In genomic region chr17:75181608-75182318, GRCh38 we compare ENCODE assay signal across 8 cellular contexts. TPM values are rescaled to one million over a fixed set of nuclear protein-coding genes. Genes with fewer than 3 reads are reported as not detected.
DNase-seq lines count a peak whose midpoint lies in the region; ATAC-seq and TF ChIP-seq lines count a peak whose summit lies in the region.

No MANE protein-coding gene starts in this region.

- under 1% methylated on average over 24 of the region's 34 CpGs for WGBS in esophagus muscularis mucosa
- 0 to 1% methylated on average over 15 to 32 of the region's 34 CpGs for WGBS in upper lobe of left lung, 2 donors

- H3K36me3 Mint-ChIP-seq in activated CD4-positive, alpha-beta memory T cell treated with anti-CD3 and anti-CD28 coated beads for 36 hours: peaks cover 26% of the 10 kb centered on the region
- peaks cover 20% of the 10 kb centered on the region for H3K36me3 Mint-ChIP-seq in neural crest cell (ENCODE audit: low read depth)

- no peaks in the 10 kb centered on the region for H3K9me3 ChIP-seq in HUES48 (ENCODE audit: control insufficient read depth, insufficient read depth, low read length)
- H3K9me3 ChIP-seq in esophagus muscularis mucosa: no peaks in the 10 kb centered on the region
- no peaks in the 10 kb centered on the region for H3K9me3 ChIP-seq in upper lobe of left lung

- intact Hi-C loops in activated CD4-positive, alpha-beta memory T cell treated with anti-CD3 and anti-CD28 coated beads for 36 hours (cut with micrococcal nuclease): loop anchor here (1.0 to 5.0 kb wide), 9 partner anchors 23 to 309 kb away; partner anchors contain the start of genes ATP5PD, FDXR, GGA3 and JPT1
- intact Hi-C loops in esophagus muscularis mucosa (cut with DNase I): loop anchor here (5.0 kb wide), 1 partner anchor 49 kb away; the partner anchor contains the start of gene NT5C

- TF ChIP-seq CTCF in GM13976 (IDR thresholded peaks at IDR 0.05; ENCODE audit: borderline replicate concordance, control extremely low read depth, extremely low read depth, insufficient read depth, missing control alignments) (no peak), esophagus muscularis mucosa (IDR thresholded peaks at IDR 0.05) (no peak), neural crest cell (conservative IDR thresholded peaks at IDR 0.05) (no peak), upper lobe of left lung (IDR thresholded peaks at IDR 0.05) (no peak)

- H3K27me3 ChIP-seq in HUES48 (ENCODE audit: control insufficient read depth, insufficient read depth, low read length) (no peaks in the 10 kb centered on the region), esophagus muscularis mucosa (no peaks in the 10 kb centered on the region), upper lobe of left lung (no peaks in the 10 kb centered on the region)

- H3K27me3 Mint-ChIP-seq in activated CD4-positive, alpha-beta memory T cell treated with anti-CD3 and anti-CD28 coated beads for 36 hours: no peaks in the 10 kb centered on the region
- H3K27me3 Mint-ChIP-seq in neural crest cell (ENCODE audit: low read depth): no peaks in the 10 kb centered on the region

- CTCF ChIA-PET in activated CD4-positive, alpha-beta memory T cell treated with anti-CD3 and anti-CD28 coated beads for 36 hours (lab: Charles Lee): interaction anchor here (0.5 to 2.2 kb wide), 9 partner anchors 10 to 432 kb away, joined by 3 to 10 read pairs (median 6); partner anchors contain the start of genes MIF4GD and NT5C

- POLR2A ChIA-PET in activated CD4-positive, alpha-beta memory T cell treated with anti-CD3 and anti-CD28 coated beads for 36 hours (lab: Charles Lee): interaction anchor here (0.6 to 1.4 kb wide), 3 partner anchors 57 to 80 kb away, joined by 3 to 6 read pairs (median 3); partner anchors contain the start of genes GGA3 and MRPS7

- TF ChIP-seq POLR2A in esophagus muscularis mucosa (IDR thresholded peaks at IDR 0.05; ENCODE audit: low read depth) (no peak), upper lobe of left lung (IDR thresholded peaks at IDR 0.05) (no peak)

- no peak for ATAC-seq in upper lobe of left lung (ENCODE audit: low FRiP score in 2 of 2)

- H3K4me1 Mint-ChIP-seq in activated CD4-positive, alpha-beta memory T cell treated with anti-CD3 and anti-CD28 coated beads for 36 hours (ENCODE audit: low read depth): peaks cover 30% of the 10 kb centered on the region
- H3K4me1 Mint-ChIP-seq in neural crest cell: peaks cover 28% of the 10 kb centered on the region

- H3K27ac ChIP-seq in HUES48 (ENCODE audit: low read depth, low read length) (peak overlapping the region; percentile 98), esophagus muscularis mucosa (replicated peaks in 1 of 4) (peak overlapping the region; percentile 95 to 100 (median 98)), upper lobe of left lung (peak overlapping the region; percentile 98 to 100 (median 99))

- H3K4me1 ChIP-seq in HUES48 (ENCODE audit: control insufficient read depth, insufficient read depth, low read length) (peaks cover 10% of the 10 kb centered on the region), esophagus muscularis mucosa (peaks cover 25 to 41% (median 39%) of the 10 kb centered on the region in 4 donors), upper lobe of left lung (peaks cover 19 to 32% (median 27%) of the 10 kb centered on the region in 4 donors)

- in situ Hi-C loops in GM13976 (cut with MboI; ENCODE audit: low sequenced_read_pairs, unreplicated experiment): no loop called here

- H3K36me3 ChIP-seq in HUES48 (ENCODE audit: control insufficient read depth, insufficient read depth, low read length) (peaks cover 42% of the 10 kb centered on the region), esophagus muscularis mucosa (peaks cover 0 to 36% (median 22%) of the 10 kb centered on the region in 4 donors), upper lobe of left lung (peaks cover 0 to 24% (median 20%) of the 10 kb centered on the region in 4 donors)

- TF ChIP-seq EP300 in esophagus muscularis mucosa (IDR thresholded peaks at IDR 0.05) (no peak), upper lobe of left lung (IDR thresholded peaks at IDR 0.05) (no peak)

- peak overlapping the region; percentile 91 for H3K4me3 ChIP-seq in HUES48 (ENCODE audit: low read depth, low read length)
- peak overlapping the region; percentile 97 to 100 (median 98) for H3K4me3 ChIP-seq in esophagus muscularis mucosa
- peak overlapping the region; percentile 94 to 97 (median 96) for H3K4me3 ChIP-seq in upper lobe of left lung

- DNase-seq in GM13976 (ENCODE audit: low spot score): peak; percentile 45
- DNase-seq in activated CD4-positive, alpha-beta memory T cell treated with anti-CD3 and anti-CD28 coated beads for 36 hours: peak; percentile 60
- no peak for DNase-seq in esophagus muscularis mucosa (ENCODE audit: extremely low spot score)
- no peak for DNase-seq in neural crest cell (ENCODE audit: low read depth, low spot score)
- peak in 1 of 2 donors; percentile 38 for DNase-seq in upper lobe of left lung
- no peak for DNase-seq in NCI-H2107 (lab: John Stamatoyannopoulos, UW)
- DNase-seq in amniotic stem cell (lab: John Stamatoyannopoulos, UW): no peak

- peak overlapping the region; percentile 91 for H3K4me3 Mint-ChIP-seq in activated CD4-positive, alpha-beta memory T cell treated with anti-CD3 and anti-CD28 coated beads for 36 hours
- peak overlapping the region; percentile 88 for H3K4me3 Mint-ChIP-seq in neural crest cell

- H3K9ac ChIP-seq in HUES48 (ENCODE audit: low read depth, low read length): peak overlapping the region; percentile 99

- H3K9me3 Mint-ChIP-seq in activated CD4-positive, alpha-beta memory T cell treated with anti-CD3 and anti-CD28 coated beads for 36 hours: no peaks in the 10 kb centered on the region
- peaks cover 4% of the 10 kb centered on the region for H3K9me3 Mint-ChIP-seq in neural crest cell

- H3K27ac Mint-ChIP-seq in activated CD4-positive, alpha-beta memory T cell treated with anti-CD3 and anti-CD28 coated beads for 36 hours: peak overlapping the region; percentile 87
- peak overlapping the region; percentile 19 for H3K27ac Mint-ChIP-seq in neural crest cell (ENCODE audit: unreplicated experiment)

RNA-seq across cellular contexts. Expression of gene SUMO2, which starts 1.0 kb away (rescaled TPM):
- total RNA-seq in activated CD4-positive, alpha-beta memory T cell treated with anti-CD3 and anti-CD28 coated beads for 36 hours: 100 to 1,000 TPM; 610 to 612 TPM
- total RNA-seq in esophagus muscularis mucosa: 100 to 1,000 TPM in 1 of 4 donors, 10 to 100 TPM in 3; 64.4 to 101 (median 80.0) TPM
- total RNA-seq in neural crest cell: 773 and 776 TPM in 2 replicates
- total RNA-seq in upper lobe of left lung: 100 to 1,000 TPM in 2 of 6 donors, 10 to 100 TPM in 4; 19.9 to 343 (median 64.9) TPM

RNA-seq across cellular contexts. Expression of gene NUP85, which starts 23.7 kb away (rescaled TPM):
- 100 to 1,000 TPM; 125 to 132 TPM for total RNA-seq in activated CD4-positive, alpha-beta memory T cell treated with anti-CD3 and anti-CD28 coated beads for 36 hours
- total RNA-seq in esophagus muscularis mucosa (10 to 100 TPM; 20.4 to 32.4 (median 23.3) TPM), neural crest cell (122 and 126 TPM in 2 replicates), upper lobe of left lung (10 to 100 TPM; 21.7 to 69.1 (median 43.5) TPM)

RNA-seq across cellular contexts. Expression of gene JPT1, which starts 27.5 kb away (rescaled TPM):
- 100 to 1,000 TPM; 263 to 267 TPM for total RNA-seq in activated CD4-positive, alpha-beta memory T cell treated with anti-CD3 and anti-CD28 coated beads for 36 hours
- total RNA-seq in esophagus muscularis mucosa: 10 to 100 TPM in 3 of 4 donors, 1 to 10 TPM in 1; 5.4 to 24.2 (median 18.4) TPM
- total RNA-seq in neural crest cell: 319 and 334 TPM in 2 replicates
- 100 to 1,000 TPM in 1 of 6 donors, 10 to 100 TPM in 5; 44.0 to 118 (median 70.1) TPM for total RNA-seq in upper lobe of left lung

RNA-seq across cellular contexts. Expression of gene NT5C, which starts 50.2 kb away (rescaled TPM):
- total RNA-seq in activated CD4-positive, alpha-beta memory T cell treated with anti-CD3 and anti-CD28 coated beads for 36 hours: 10 to 100 TPM; 65.2 to 70.8 TPM
- total RNA-seq in esophagus muscularis mucosa: 10 to 100 TPM; 70.6 to 98.7 (median 75.1) TPM
- total RNA-seq in neural crest cell: 68.0 and 70.2 TPM in 2 replicates
- 100 to 1,000 TPM in 2 of 6 donors, 10 to 100 TPM in 4; 46.4 to 113 (median 76.6) TPM for total RNA-seq in upper lobe of left lung

Comparison
In these comparisons a context has a peak if more than half of its experiments do, and no peak if none do; other contexts are left out.
1. DNase-seq: peak in GM13976 (single experiment) and activated CD4-positive, alpha-beta memory T cell treated with anti-CD3 and anti-CD28 coated beads for 36 hours (single experiment); none in esophagus muscularis mucosa (single experiment), neural crest cell (single experiment), NCI-H2107 (single experiment) and amniotic stem cell (single experiment).
2. Peak in every context shown above with its lines, with median percentiles within 50 percentile points of each other: H3K27ac ChIP-seq and H3K4me3 ChIP-seq.